In the genomic region with DNA sequence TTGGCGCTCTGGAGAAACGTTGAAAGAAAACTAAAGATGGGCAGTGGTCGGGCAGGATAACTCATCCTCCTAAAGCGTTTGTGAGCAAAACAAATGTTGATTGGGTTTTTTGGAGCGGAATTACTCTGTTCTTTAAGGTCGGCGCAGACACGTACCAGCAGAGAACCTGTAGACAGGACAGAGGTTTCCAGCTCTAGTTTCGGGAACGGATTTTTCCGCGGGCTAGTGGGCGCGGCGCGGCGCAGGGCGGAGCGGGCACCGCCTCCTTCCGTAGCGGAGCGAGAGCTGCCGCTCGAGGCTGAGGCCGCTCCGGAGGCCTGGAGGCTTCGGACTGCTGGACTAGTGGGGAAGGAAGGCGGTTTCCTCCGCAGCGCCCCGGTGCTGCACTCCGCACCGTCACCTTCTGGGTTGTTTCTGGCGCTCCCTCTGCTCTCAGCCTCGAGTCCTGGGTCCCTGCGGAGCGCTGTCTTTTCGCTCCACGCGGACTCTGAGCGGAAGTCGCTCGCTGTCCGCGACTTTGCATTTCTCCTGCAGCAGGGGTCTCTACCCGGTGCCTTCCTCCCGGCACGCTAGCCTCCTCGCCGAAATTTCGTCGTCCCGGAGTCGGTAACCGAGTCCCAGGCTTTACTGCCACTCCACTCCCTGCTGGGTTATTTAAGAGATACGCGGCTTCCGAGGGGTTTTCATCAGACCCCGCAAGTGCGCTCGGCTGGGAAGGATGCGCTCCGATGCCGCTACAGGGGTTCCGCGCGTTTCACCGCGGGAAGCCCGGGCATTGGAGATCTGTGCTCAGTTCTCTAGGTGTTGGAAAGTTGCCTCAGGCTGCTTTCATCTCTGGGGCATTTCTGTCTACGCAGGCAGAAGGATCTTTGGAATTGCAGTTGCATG, we compare ENCODE assay signal across 1 cellular context.
TF ChIP-seq lines count a peak whose summit lies in the region.

No MANE protein-coding gene starts in this region.

TF ChIP-seq in GM23338, 12 proteins besides CTCF, POLR2A, EP300 and RAD21 (continued from another document):
- TF ChIP-seq REST (IDR thresholded peaks at IDR 0.05; ENCODE audit: unreplicated experiment) (no peak), POLR2AphosphoS5 (IDR thresholded peaks at IDR 0.05; ENCODE audit: low read depth) (no peak)
